1 cellular context compared by ENCODE assay signal in the genomic region with DNA sequence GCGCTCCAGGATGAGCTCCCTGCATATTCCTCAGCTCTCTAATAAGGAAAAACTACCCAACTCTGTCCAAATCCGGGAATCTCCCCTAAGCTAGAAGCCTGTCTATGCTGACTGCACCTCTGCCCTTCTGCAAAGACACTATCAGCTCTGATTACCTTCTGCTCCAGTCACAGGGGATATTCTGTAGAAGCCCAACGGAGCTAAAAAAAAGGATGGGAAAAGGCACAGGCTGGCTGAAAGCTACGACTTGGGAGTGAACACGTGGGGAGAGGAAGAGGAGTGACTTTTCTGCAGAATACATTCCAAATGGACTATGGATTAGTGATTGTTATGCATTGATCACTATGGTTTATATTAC.
TF ChIP-seq lines count a peak whose summit lies in the region.

No MANE protein-coding gene starts in this region.

TF ChIP-seq in A549, 52 proteins besides CTCF, POLR2A, EP300 and RAD21 (continued from another document):
- TF ChIP-seq, protein P1, sequence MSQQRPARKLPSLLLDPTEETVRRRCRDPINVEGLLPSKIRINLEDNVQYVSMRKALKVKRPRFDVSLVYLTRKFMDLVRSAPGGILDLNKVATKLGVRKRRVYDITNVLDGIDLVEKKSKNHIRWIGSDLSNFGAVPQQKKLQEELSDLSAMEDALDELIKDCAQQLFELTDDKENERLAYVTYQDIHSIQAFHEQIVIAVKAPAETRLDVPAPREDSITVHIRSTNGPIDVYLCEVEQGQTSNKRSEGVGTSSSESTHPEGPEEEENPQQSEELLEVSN (IDR thresholded peaks at IDR 0.05; ENCODE audit: borderline replicate concordance, low read depth), result no peak
- no peak for TF ChIP-seq ZFP36 (IDR thresholded peaks at IDR 0.05; ENCODE audit: borderline replicate concordance, partially characterized antibody)
- TF ChIP-seq, protein P2, sequence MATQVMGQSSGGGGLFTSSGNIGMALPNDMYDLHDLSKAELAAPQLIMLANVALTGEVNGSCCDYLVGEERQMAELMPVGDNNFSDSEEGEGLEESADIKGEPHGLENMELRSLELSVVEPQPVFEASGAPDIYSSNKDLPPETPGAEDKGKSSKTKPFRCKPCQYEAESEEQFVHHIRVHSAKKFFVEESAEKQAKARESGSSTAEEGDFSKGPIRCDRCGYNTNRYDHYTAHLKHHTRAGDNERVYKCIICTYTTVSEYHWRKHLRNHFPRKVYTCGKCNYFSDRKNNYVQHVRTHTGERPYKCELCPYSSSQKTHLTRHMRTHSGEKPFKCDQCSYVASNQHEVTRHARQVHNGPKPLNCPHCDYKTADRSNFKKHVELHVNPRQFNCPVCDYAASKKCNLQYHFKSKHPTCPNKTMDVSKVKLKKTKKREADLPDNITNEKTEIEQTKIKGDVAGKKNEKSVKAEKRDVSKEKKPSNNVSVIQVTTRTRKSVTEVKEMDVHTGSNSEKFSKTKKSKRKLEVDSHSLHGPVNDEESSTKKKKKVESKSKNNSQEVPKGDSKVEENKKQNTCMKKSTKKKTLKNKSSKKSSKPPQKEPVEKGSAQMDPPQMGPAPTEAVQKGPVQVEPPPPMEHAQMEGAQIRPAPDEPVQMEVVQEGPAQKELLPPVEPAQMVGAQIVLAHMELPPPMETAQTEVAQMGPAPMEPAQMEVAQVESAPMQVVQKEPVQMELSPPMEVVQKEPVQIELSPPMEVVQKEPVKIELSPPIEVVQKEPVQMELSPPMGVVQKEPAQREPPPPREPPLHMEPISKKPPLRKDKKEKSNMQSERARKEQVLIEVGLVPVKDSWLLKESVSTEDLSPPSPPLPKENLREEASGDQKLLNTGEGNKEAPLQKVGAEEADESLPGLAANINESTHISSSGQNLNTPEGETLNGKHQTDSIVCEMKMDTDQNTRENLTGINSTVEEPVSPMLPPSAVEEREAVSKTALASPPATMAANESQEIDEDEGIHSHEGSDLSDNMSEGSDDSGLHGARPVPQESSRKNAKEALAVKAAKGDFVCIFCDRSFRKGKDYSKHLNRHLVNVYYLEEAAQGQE (IDR thresholded peaks at IDR 0.05), result no peak
TF ChIP-seq in A549: peak in this region for 0.
